ENCODE assay signal across 1 cellular context in the genomic region with DNA sequence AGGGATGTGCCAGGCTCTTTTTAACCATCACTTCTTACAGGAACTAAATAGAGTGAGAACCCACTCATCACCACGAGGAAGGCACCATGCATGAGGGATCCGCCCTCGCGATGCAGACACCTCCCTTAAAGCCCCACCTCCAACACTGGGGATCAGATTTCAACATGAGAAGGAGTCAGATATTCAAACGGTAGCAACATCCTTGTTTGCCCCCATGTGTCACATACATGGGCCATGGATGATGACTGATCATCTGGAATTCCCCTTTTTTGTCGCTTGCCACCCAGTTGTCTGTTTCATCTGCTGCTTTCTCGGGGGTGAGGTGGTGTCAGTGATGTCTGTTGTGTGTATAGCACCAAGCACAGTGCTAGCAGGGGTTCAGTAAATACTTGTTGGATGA.
TF ChIP-seq lines count a peak whose summit lies in the region.

No MANE protein-coding gene starts in this region.

TF ChIP-seq in GM23338, 12 proteins besides CTCF, POLR2A, EP300 and RAD21 (continued from another document):
- TF ChIP-seq ZNF462 (CRISPR knock-in tag; IDR thresholded peaks at IDR 0.05) (no peak), ZNF114 (CRISPR knock-in tag; IDR thresholded peaks at IDR 0.05) (no peak), EZH2phosphoT487 (IDR thresholded peaks at IDR 0.05; ENCODE audit: unreplicated experiment) (no peak), CREB1 (CRISPR knock-in tag; IDR thresholded peaks at IDR 0.05; ENCODE audit: low read depth) (no peak)
- TF ChIP-seq, protein P1, sequence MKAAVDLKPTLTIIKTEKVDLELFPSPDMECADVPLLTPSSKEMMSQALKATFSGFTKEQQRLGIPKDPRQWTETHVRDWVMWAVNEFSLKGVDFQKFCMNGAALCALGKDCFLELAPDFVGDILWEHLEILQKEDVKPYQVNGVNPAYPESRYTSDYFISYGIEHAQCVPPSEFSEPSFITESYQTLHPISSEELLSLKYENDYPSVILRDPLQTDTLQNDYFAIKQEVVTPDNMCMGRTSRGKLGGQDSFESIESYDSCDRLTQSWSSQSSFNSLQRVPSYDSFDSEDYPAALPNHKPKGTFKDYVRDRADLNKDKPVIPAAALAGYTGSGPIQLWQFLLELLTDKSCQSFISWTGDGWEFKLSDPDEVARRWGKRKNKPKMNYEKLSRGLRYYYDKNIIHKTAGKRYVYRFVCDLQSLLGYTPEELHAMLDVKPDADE (IDR thresholded peaks at IDR 0.05) = no peak
